In genomic region chr2:7732497-7732896, GRCh38 we compare ENCODE assay signal across 16 cellular contexts.
A peak's percentile ranks its signal among the peaks of the same experiment; 100 is the strongest.
DNase-seq lines count a peak whose midpoint lies in the region; ATAC-seq, FAIRE-seq and TF ChIP-seq lines count a peak whose summit lies in the region.
"Had no signal": no experiment of that assay in that cellular context is flagged by ENCODE, and none has a peak within 500 bp of the region (broad histone marks: within the 10 kb centered on the region; RNA-seq: fewer than 3 reads in every experiment).

No MANE protein-coding gene starts in this region.

- H2AFZ ChIP-seq in HepG2 (ENCODE audit: low read length): no peak overlapping the region
- H2AFZ ChIP-seq: GM23248, PC-9 had no signal

- H3K79me2 ChIP-seq in HepG2 (ENCODE audit: insufficient read depth, low read length): no peaks in the 10 kb centered on the region

- FAIRE-seq in HepG2 (lab: Jason Lieb, UNC): no peak

- TF ChIP-seq CTCF in HepG2 (CRISPR knock-in tag; IDR thresholded peaks at IDR 0.05) (no peak), right lobe of liver (IDR thresholded peaks at IDR 0.05) (no peak), suprapubic skin (IDR thresholded peaks at IDR 0.05) (no peak)

- BruUV-seq in HepG2 (replicated peaks; lab: Mats Ljungman, UMichigan): no TSS peak

- WGBS in HepG2 (ENCODE audit: low lambda C conversion rate): 5% methylated on average over 4 of the region's 5 CpGs
- 59% methylated on average over 3 of the region's 5 CpGs for WGBS in right lobe of liver (ENCODE audit: insufficient coverage, low coverage, low lambda C conversion rate, missing lambda C conversion rate)
- 82% methylated on average over 5 of the region's 5 CpGs for WGBS in suprapubic skin

- POLR2A ChIA-PET in HepG2 (lab: Yijun Ruan, JAX): no interaction called here

- intact Hi-C loops in HepG2 (cut with micrococcal nuclease; ENCODE audit: unreplicated experiment) (no loop called here), right lobe of liver (cut with DNase I) (no loop called here)
- intact Hi-C loops in activated T-helper 1 cell treated with anti-CD3 and anti-CD28 coated beads, Interleukin-12 subunit alpha, Interleukin-12 subunit beta, Interleukin-2, Interleukin-4 antibody, amounts not matched to agents 30 ng/mL and 10 ng/mL and 1 ng/mL, durations not matched to agents 14 hours and 24 hours and 36 hours (cut with micrococcal nuclease): no loop called here

- H3K27me3 Mint-ChIP-seq in activated T-helper 1 cell treated with anti-CD3 and anti-CD28 coated beads, Interleukin-12 subunit alpha, Interleukin-12 subunit beta, Interleukin-2, Interleukin-4 antibody, amounts not matched to agents 30 ng/mL and 10 ng/mL and 1 ng/mL, durations not matched to agents 14 hours and 24 hours and 36 hours (ENCODE audit: insufficient read depth): peaks cover 2% of the 10 kb centered on the region
- no peaks in the 10 kb centered on the region for H3K27me3 Mint-ChIP-seq in effector memory CD8-positive, alpha-beta T cell
- no peaks in the 10 kb centered on the region for H3K27me3 Mint-ChIP-seq in stimulated activated naive CD8-positive, alpha-beta T cell treated with anti-CD3 and anti-CD28 coated beads, Interleukin-15, amount 100 ng/mL, for 72 hours

- no peaks in the 10 kb centered on the region for H4K20me1 ChIP-seq in HepG2 (ENCODE audit: insufficient read depth, low read length)

- TF ChIP-seq EP300 in HepG2 (IDR thresholded peaks at IDR 0.05; ENCODE audit: low read depth in 2 of 2, low read length in 2 of 2) (no peak), HepG2 (CRISPR knock-in tag; IDR thresholded peaks at IDR 0.05; ENCODE audit: borderline replicate concordance) (no peak), suprapubic skin (IDR thresholded peaks at IDR 0.05) (no peak)

- H3K36me3 Mint-ChIP-seq in activated T-helper 1 cell treated with anti-CD3 and anti-CD28 coated beads, Interleukin-12 subunit alpha, Interleukin-12 subunit beta, Interleukin-2, Interleukin-4 antibody, amounts not matched to agents 30 ng/mL and 10 ng/mL and 1 ng/mL, durations not matched to agents 14 hours and 24 hours and 36 hours (ENCODE audit: low read depth): peaks cover 84% of the 10 kb centered on the region
- H3K36me3 Mint-ChIP-seq in effector memory CD8-positive, alpha-beta T cell (ENCODE audit: insufficient read depth): peaks cover 17% of the 10 kb centered on the region

- no peak for TF ChIP-seq RAD21 in HepG2 (CRISPR knock-in tag; IDR thresholded peaks at IDR 0.05)

- ATAC-seq in HepG2 (peak; percentile 69), right lobe of liver (no peak)
- ATAC-seq in effector memory CD8-positive, alpha-beta T cell (replicated peaks): no peak
- peak; percentile 38 for ATAC-seq in stimulated activated naive CD8-positive, alpha-beta T cell treated with anti-CD3 and anti-CD28 coated beads, Interleukin-15, amount 100 ng/mL, for 72 hours

- peak overlapping the region; percentile 62 for H3K4me3 Mint-ChIP-seq in activated T-helper 1 cell treated with anti-CD3 and anti-CD28 coated beads, Interleukin-12 subunit alpha, Interleukin-12 subunit beta, Interleukin-2, Interleukin-4 antibody, amounts not matched to agents 30 ng/mL and 10 ng/mL and 1 ng/mL, durations not matched to agents 14 hours and 24 hours and 36 hours
- peak overlapping the region; percentile 75 to 81 for H3K4me3 Mint-ChIP-seq in effector memory CD8-positive, alpha-beta T cell
- peak overlapping the region; percentile 3 to 89 for H3K4me3 Mint-ChIP-seq in stimulated activated naive CD8-positive, alpha-beta T cell treated with anti-CD3 and anti-CD28 coated beads, Interleukin-15, amount 100 ng/mL, for 72 hours

- H3K4me1 ChIP-seq in HepG2 (ENCODE audit: insufficient read depth, low read length) (no peaks in the 10 kb centered on the region), right lobe of liver (peaks cover 0 to 7% (median 0%) of the 10 kb centered on the region in 4 donors), suprapubic skin (no peaks in the 10 kb centered on the region)
- H3K4me1 ChIP-seq: BE2C had no signal

- peaks cover 18% of the 10 kb centered on the region for H3K9me3 Mint-ChIP-seq in activated T-helper 1 cell treated with anti-CD3 and anti-CD28 coated beads, Interleukin-12 subunit alpha, Interleukin-12 subunit beta, Interleukin-2, Interleukin-4 antibody, amounts not matched to agents 30 ng/mL and 10 ng/mL and 1 ng/mL, durations not matched to agents 14 hours and 24 hours and 36 hours
- no peaks in the 10 kb centered on the region for H3K9me3 Mint-ChIP-seq in effector memory CD8-positive, alpha-beta T cell
- H3K9me3 Mint-ChIP-seq in stimulated activated naive CD8-positive, alpha-beta T cell treated with anti-CD3 and anti-CD28 coated beads, Interleukin-15, amount 100 ng/mL, for 72 hours: peaks cover 0 to 13% of the 10 kb centered on the region in 2 donors

- TF ChIP-seq POLR2A in HepG2 (IDR thresholded peaks at IDR 0.05; ENCODE audit: insufficient read depth in 1 of 2, low read depth in 2 of 2, low read length in 2 of 2) (no peak), right lobe of liver (IDR thresholded peaks at IDR 0.05) (no peak), suprapubic skin (IDR thresholded peaks at IDR 0.05) (no peak)

- peak overlapping the region; percentile 77 for H3K27ac Mint-ChIP-seq in activated T-helper 1 cell treated with anti-CD3 and anti-CD28 coated beads, Interleukin-12 subunit alpha, Interleukin-12 subunit beta, Interleukin-2, Interleukin-4 antibody, amounts not matched to agents 30 ng/mL and 10 ng/mL and 1 ng/mL, durations not matched to agents 14 hours and 24 hours and 36 hours
- H3K27ac Mint-ChIP-seq in effector memory CD8-positive, alpha-beta T cell: peak overlapping the region; percentile 79 to 96
- H3K27ac Mint-ChIP-seq in stimulated activated naive CD8-positive, alpha-beta T cell treated with anti-CD3 and anti-CD28 coated beads, Interleukin-15, amount 100 ng/mL, for 72 hours: peak overlapping the region; percentile 66 to 87

- in situ Hi-C loops in HepG2 (cut with HindIII; ENCODE audit: extremely low pct_ligation_motif_present, low pct_unique_long_range_greater_than_20kb): no loop called here

- H3K9me3 ChIP-seq in HepG2 (ENCODE audit: low read length) (no peaks in the 10 kb centered on the region), right lobe of liver (no peaks in the 10 kb centered on the region), suprapubic skin (no peaks in the 10 kb centered on the region)
- H3K9me3 ChIP-seq: BE2C had no signal

- no peak overlapping the region for H3K9ac ChIP-seq in HepG2 (ENCODE audit: insufficient read depth, low read depth, low read length)
- H3K9ac ChIP-seq: GM23248 had no signal

- DNase-seq in HepG2 (ENCODE audit: low spot score) (no peak), right lobe of liver (no peak), NCI-H526 (lab: John Stamatoyannopoulos, UW) (no peak), T1000 (lab: John Stamatoyannopoulos, UW) (no peak), suprapubic skin (ENCODE audit: low spot score in 2 of 2) (no peak)
- DNase-seq in activated T-helper 1 cell treated with anti-CD3 and anti-CD28 coated beads, Interleukin-12 subunit alpha, Interleukin-12 subunit beta, Interleukin-2, Interleukin-4 antibody, amounts not matched to agents 30 ng/mL and 10 ng/mL and 1 ng/mL, durations not matched to agents 14 hours and 24 hours and 36 hours (ENCODE audit: low spot score): no peak
- no peak for DNase-seq in effector memory CD8-positive, alpha-beta T cell
- peak in 1 of 2 donors; percentile 42 for DNase-seq in stimulated activated naive CD8-positive, alpha-beta T cell treated with anti-CD3 and anti-CD28 coated beads, Interleukin-15, amount 100 ng/mL, for 72 hours
- DNase-seq: BE2C, DMS 273 treated with DMSO at 0.1 percent for 48 hours, GM23248, Kasumi-1, NCI-H187 treated with DMSO at 0.1 percent for 48 hours, NCI-H446 treated with DMSO at 0.1 percent for 48 hours, NCI-H774, PC-9 had no signal

- H3K27ac ChIP-seq in HepG2 (ENCODE audit: extremely low read length, insufficient read depth, low read length): no peak overlapping the region
- H3K27ac ChIP-seq in right lobe of liver: no peak overlapping the region
- H3K27ac ChIP-seq in suprapubic skin: no peak overlapping the region
- H3K27ac ChIP-seq: GM23248, PC-9 had no signal

- no peak overlapping the region for H3K4me2 ChIP-seq in HepG2 (ENCODE audit: low read depth, low read length)
- H3K4me2 ChIP-seq: PC-9 had no signal

- H3K4me1 Mint-ChIP-seq in activated T-helper 1 cell treated with anti-CD3 and anti-CD28 coated beads, Interleukin-12 subunit alpha, Interleukin-12 subunit beta, Interleukin-2, Interleukin-4 antibody, amounts not matched to agents 30 ng/mL and 10 ng/mL and 1 ng/mL, durations not matched to agents 14 hours and 24 hours and 36 hours (ENCODE audit: low read depth): peaks cover 66% of the 10 kb centered on the region
- peaks cover 60 to 85% of the 10 kb centered on the region in 2 donors for H3K4me1 Mint-ChIP-seq in effector memory CD8-positive, alpha-beta T cell (ENCODE audit: low read depth in 2 of 2)
- H3K4me1 Mint-ChIP-seq in stimulated activated naive CD8-positive, alpha-beta T cell treated with anti-CD3 and anti-CD28 coated beads, Interleukin-15, amount 100 ng/mL, for 72 hours: peaks cover 27% of the 10 kb centered on the region

- H3K4me3 ChIP-seq in HepG2 (replicated peaks in 1 of 3; ENCODE audit: insufficient read depth in 1 of 3, low read depth in 2 of 3, low read length in 3 of 3) (no peak overlapping the region), right lobe of liver (no peak overlapping the region), suprapubic skin (no peak overlapping the region)
- H3K4me3 ChIP-seq: GM23248, PC-9 had no signal

- H3K27me3 ChIP-seq in HepG2 (ENCODE audit: control insufficient read depth in 1 of 2, insufficient read depth in 2 of 2, low read length in 2 of 2) (no peaks in the 10 kb centered on the region; a peak in 1 of 5 replicates), right lobe of liver (no peaks in the 10 kb centered on the region), suprapubic skin (no peaks in the 10 kb centered on the region)
- H3K27me3 ChIP-seq: BE2C had no signal

- H3K36me3 ChIP-seq in HepG2 (replicated peaks in 1 of 2; ENCODE audit: control insufficient read depth in 1 of 2, insufficient read depth in 2 of 2, low read length in 2 of 2): no peaks in the 10 kb centered on the region
- no peaks in the 10 kb centered on the region for H3K36me3 ChIP-seq in right lobe of liver
- no peaks in the 10 kb centered on the region for H3K36me3 ChIP-seq in suprapubic skin
- H3K36me3 ChIP-seq: BE2C had no signal

- CTCF ChIA-PET in HepG2 (lab: Yijun Ruan, JAX; ENCODE audit: low intra/inter-chr PET ratio, low total read pairs): no interaction called here

TF ChIP-seq in HepG2, 621 proteins besides CTCF, POLR2A, EP300 and RAD21 (continues in another document):
- no peak for TF ChIP-seq ZNF83 (CRISPR knock-in tag; IDR thresholded peaks at IDR 0.05; ENCODE audit: borderline replicate concordance)

Comparison
In these comparisons a context has a peak if more than half of its experiments do, and no peak if none do; other contexts are left out.
1. ATAC-seq: peak in HepG2 (single experiment) and stimulated activated naive CD8-positive, alpha-beta T cell treated with anti-CD3 and anti-CD28 coated beads, Interleukin-15, amount 100 ng/mL, for 72 hours (single experiment); none in right lobe of liver (0 of 4) and effector memory CD8-positive, alpha-beta T cell (single experiment).
2. Peak in every context shown above with its lines, with median percentiles within 50 percentile points of each other: H3K27ac Mint-ChIP-seq and H3K4me3 Mint-ChIP-seq.